8 cellular contexts compared by ENCODE assay signal in genomic region chr6:30489081-30490030, GRCh38. TPM values are rescaled to one million over a fixed set of nuclear protein-coding genes. Genes with fewer than 3 reads are reported as not detected.
DNase-seq lines count a peak whose midpoint lies in the region; ATAC-seq and TF ChIP-seq lines count a peak whose summit lies in the region.

Gene HLA-E (plus strand): TSS chr6:30489509. CDS start chr6:30489532, 23 bp downstream.

- peak within 1 kb of the TSS; percentile 97 for H3K27ac ChIP-seq in adipose tissue (ENCODE audit: low read depth, low read length)
- peak within 1 kb of the TSS; percentile 92 to 100 (median 96) for H3K27ac ChIP-seq in heart left ventricle

- intact Hi-C loops in heart left ventricle (cut with DNase I) = loop anchor here in 6 of 10 donors (1.0 to 10.0 kb wide), 5 partner anchors 53 to 235 kb away; partner anchors contain the start of genes DHX16 (in 3 of the 6) and TUBB (in 1 of the 6)

- peaks cover 31% of the 10 kb centered on the region for H3K27me3 Mint-ChIP-seq in type B pancreatic cell

- peaks cover 4% of the 10 kb centered on the region for H3K36me3 Mint-ChIP-seq in type B pancreatic cell

- WGBS in adipose tissue, 3 donors = 5 to 6% (median 5%) methylated on average over 63 to 69 of the region's 69 CpGs
- WGBS in heart left ventricle, 4 donors = 5 to 13% (median 6%) methylated on average over 31 to 69 of the region's 69 CpGs

- H3K9me3 ChIP-seq in heart left ventricle = no peaks in the 10 kb centered on the region

- peaks cover 0 to 47% (median 41%) of the 10 kb centered on the region in 9 donors for H3K36me3 ChIP-seq in heart left ventricle

- H3K27me3 ChIP-seq in heart left ventricle = no peaks in the 10 kb centered on the region

- H3K4me1 ChIP-seq in heart left ventricle = peaks cover 0 to 45% (median 19%) of the 10 kb centered on the region in 12 donors

- H3K27ac Mint-ChIP-seq in type B pancreatic cell = peak within 1 kb of the TSS; percentile 99

- H3K4me3 ChIP-seq in GM08714 (ENCODE audit: low read length) (peak within 1 kb of the TSS; percentile 88), heart left ventricle (peak within 1 kb of the TSS; percentile 64 to 99 (median 94))

- H3K4me3 Mint-ChIP-seq in type B pancreatic cell = peak within 1 kb of the TSS; percentile 98

- TF ChIP-seq POLR2A in heart left ventricle (IDR thresholded peaks at IDR 0.05) = peak; percentile 71 to 99

- TF ChIP-seq CTCF in heart left ventricle (IDR thresholded peaks at IDR 0.05) = no peak
- no peak for TF ChIP-seq CTCF in type B pancreatic cell (conservative IDR thresholded peaks at IDR 0.05)

- H3K4me1 Mint-ChIP-seq in type B pancreatic cell (ENCODE audit: unreplicated experiment) = peaks cover 10% of the 10 kb centered on the region

- peak; percentile 32 for DNase-seq in NCI-H1092 (lab: John Stamatoyannopoulos, UW)
- peak; percentile 85 for DNase-seq in T follicular helper cell (ENCODE audit: low read depth)
- DNase-seq in heart left ventricle = peak; percentile 91 to 95 (median 93)
- peak; percentile 99 for DNase-seq in pons (ENCODE audit: low spot score)
- peak; percentile 88 for DNase-seq in type B pancreatic cell (ENCODE audit: extremely low spot score, unreplicated experiment)

- H3K9me3 Mint-ChIP-seq in type B pancreatic cell = no peaks in the 10 kb centered on the region

- ATAC-seq in HG02571 (IDR thresholded peaks at IDR 0.05; ENCODE audit: unreplicated experiment) (peak; percentile 76), heart left ventricle (peak; percentile 93 to 98 (median 96))

RNA-seq across cellular contexts. Expression of gene HLA-E, which starts in this region (rescaled TPM):
- polyA plus RNA-seq in adipose tissue (100 to 1,000 TPM; 197 to 466 (median 363) TPM), heart left ventricle (100 to 1,000 TPM; 160 to 200 TPM)
- total RNA-seq in heart left ventricle (100 to 1,000 TPM in 8 of 9 donors, 10 to 100 TPM in 1; 96.1 to 560 (median 162) TPM), type B pancreatic cell (ENCODE audit: low replicate concordance) (50.8 and 109 TPM in 2 replicates)

Comparison
In these comparisons a context has a peak if more than half of its experiments do, and no peak if none do; other contexts are left out.
1. Peak in every context shown above with its lines: DNase-seq, ATAC-seq, H3K4me3 ChIP-seq and H3K27ac ChIP-seq.
2. DNase-seq: peak in every context shown above with its lines; median percentile 99 in pons; 93 in heart left ventricle; 88 in type B pancreatic cell; 85 in T follicular helper cell; 32 in NCI-H1092.